Comparison of ENCODE assay signal across 26 cellular contexts in genomic region chr3:181930105-181930504, GRCh38.
DNase-seq lines count a peak whose midpoint lies in the region; ATAC-seq and TF ChIP-seq lines count a peak whose summit lies in the region.
"Had no signal": no experiment of that assay in that cellular context is flagged by ENCODE, and none has a peak within 500 bp of the region (broad histone marks: within the 10 kb centered on the region; RNA-seq: fewer than 3 reads in every experiment).

No MANE protein-coding gene starts in this region.

- no peaks in the 10 kb centered on the region for H3K9me3 Mint-ChIP-seq in stimulated activated memory B cell treated with anti-CD40 and anti-IgM and Interleukin-4, amounts not matched to agents 10 μg/mL and 1 μg/mL and 100 μg/mL, for 72 hours

- no peaks in the 10 kb centered on the region for H3K4me1 ChIP-seq in psoas muscle
- H3K4me1 ChIP-seq: Caco-2, Peyer's patch had no signal

- no peaks in the 10 kb centered on the region for H3K36me3 ChIP-seq in psoas muscle (ENCODE audit: insufficient read depth in 1 of 2, low read depth in 1 of 2)
- H3K36me3 ChIP-seq: MG63, Peyer's patch had no signal

- WGBS in psoas muscle, 3 donors = 69 to 84% (median 77%) methylated on average over 4 of the region's 4 CpGs

- H3K4me3 ChIP-seq in psoas muscle = no peak overlapping the region
- H3K4me3 ChIP-seq: MG63, Peyer's patch had no signal

- no peak overlapping the region for H3K27ac Mint-ChIP-seq in stimulated activated memory B cell treated with anti-CD40 and anti-IgM and Interleukin-4, amounts not matched to agents 10 μg/mL and 1 μg/mL and 100 μg/mL, for 72 hours
- H3K27ac Mint-ChIP-seq: CD8-positive, alpha-beta T cell; T-helper 1 cell treated with Interleukin-12 subunit alpha and Interleukin-12 subunit beta and Interleukin-4 antibody, amounts not matched to agents 30 μg/mL and 1 μg/mL, for 36 hours had no signal

- no peak for TF ChIP-seq CTCF in psoas muscle (IDR thresholded peaks at IDR 0.05)

- no peaks in the 10 kb centered on the region for H3K9me3 ChIP-seq in psoas muscle
- H3K9me3 ChIP-seq: MG63, Peyer's patch, SK-N-SH had no signal

- no peaks in the 10 kb centered on the region for H3K27me3 Mint-ChIP-seq in stimulated activated memory B cell treated with anti-CD40 and anti-IgM and Interleukin-4, amounts not matched to agents 10 μg/mL and 1 μg/mL and 100 μg/mL, for 72 hours

- ATAC-seq in GM21529 (IDR thresholded peaks at IDR 0.05; ENCODE audit: unreplicated experiment) (peak; percentile 27), HG02884 (IDR thresholded peaks at IDR 0.05; ENCODE audit: unreplicated experiment) (peak; percentile 50), psoas muscle (no peak), HG03280 (IDR thresholded peaks at IDR 0.05; ENCODE audit: unreplicated experiment) (no peak)
- peak; percentile 70 for ATAC-seq in stimulated activated memory B cell treated with anti-CD40 and anti-IgM and Interleukin-4, amounts not matched to agents 10 μg/mL and 1 μg/mL and 100 μg/mL, for 72 hours
- ATAC-seq: CD8-positive, alpha-beta T cell had no signal

- H3K27ac ChIP-seq in psoas muscle = no peak overlapping the region
- H3K27ac ChIP-seq: C4-2B, Peyer's patch had no signal

- H3K36me3 Mint-ChIP-seq in stimulated activated memory B cell treated with anti-CD40 and anti-IgM and Interleukin-4, amounts not matched to agents 10 μg/mL and 1 μg/mL and 100 μg/mL, for 72 hours = no peaks in the 10 kb centered on the region
- H3K36me3 Mint-ChIP-seq: CD8-positive, alpha-beta T cell had no signal

- H3K27me3 ChIP-seq in psoas muscle (ENCODE audit: insufficient read depth in 3 of 3, low read length in 2 of 3) = peaks cover 0 to 2% (median 0%) of the 10 kb centered on the region in 3 donors
- H3K27me3 ChIP-seq: MG63, Peyer's patch had no signal

- H3K4me1 Mint-ChIP-seq in stimulated activated memory B cell treated with anti-CD40 and anti-IgM and Interleukin-4, amounts not matched to agents 10 μg/mL and 1 μg/mL and 100 μg/mL, for 72 hours = peaks cover 24% of the 10 kb centered on the region

- H3K4me3 Mint-ChIP-seq in stimulated activated memory B cell treated with anti-CD40 and anti-IgM and Interleukin-4, amounts not matched to agents 10 μg/mL and 1 μg/mL and 100 μg/mL, for 72 hours = no peak overlapping the region
- H3K4me3 Mint-ChIP-seq: CD8-positive, alpha-beta T cell; T-helper 1 cell treated with Interleukin-12 subunit alpha and Interleukin-12 subunit beta and Interleukin-4 antibody, amounts not matched to agents 30 μg/mL and 1 μg/mL, for 36 hours had no signal

- DNase-seq in MV-4-11 (lab: John Stamatoyannopoulos, UW) (peak; percentile 45), psoas muscle (no peak), SK-N-DZ (ENCODE audit: low spot score) (no peak), hypothalamus (lab: John Stamatoyannopoulos, UW) (no peak)
- DNase-seq: Caco-2; CD8-positive, alpha-beta T cell; EL; GDM1; IMR-90; KG1; MG63; NCI-H1694; NCI-H2081; NCI-H2227 treated with DMSO at 0.1 percent for 48 hours; NCI-H526 treated with DMSO at 0.1 percent for 48 hours; OCI-M1; Peyer's patch; SIG-M5; SK-N-SH; SW 1271 had no signal

- intact Hi-C loops in psoas muscle (cut with DNase I) = no loop called here

Comparison
In these comparisons a context has a peak if more than half of its experiments do, and no peak if none do; other contexts are left out.
1. ATAC-seq: peak in GM21529 (single experiment), HG02884 (single experiment) and stimulated activated memory B cell treated with anti-CD40 and anti-IgM and Interleukin-4, amounts not matched to agents 10 μg/mL and 1 μg/mL and 100 μg/mL, for 72 hours (single experiment); none in psoas muscle (0 of 4) and HG03280 (single experiment).